ENCODE assay signal across 27 cellular contexts in the genomic region with DNA sequence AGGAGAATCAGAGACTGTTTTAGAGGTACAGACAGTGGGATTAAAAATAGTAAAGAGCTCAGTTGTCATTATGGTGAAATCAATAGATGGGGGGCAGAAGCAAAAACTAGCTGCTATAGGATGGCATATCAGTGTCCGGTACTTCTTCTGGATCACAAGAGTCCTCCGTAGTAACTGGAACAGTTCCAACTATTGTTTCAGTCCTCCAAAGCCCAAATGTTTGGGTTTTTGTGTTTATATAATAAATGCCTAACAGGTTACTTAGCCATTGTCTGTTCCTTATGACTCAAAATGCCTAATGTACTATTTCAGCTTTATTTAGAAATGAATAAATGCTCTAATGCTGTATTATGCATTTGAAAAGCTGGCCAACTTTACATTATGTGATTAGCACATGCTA.
"Had no signal": no experiment of that assay in that cellular context is flagged by ENCODE, and none has a peak within 500 bp of the region (broad histone marks: within the 10 kb centered on the region; RNA-seq: fewer than 3 reads in every experiment).

No MANE protein-coding gene starts in this region.

- H3K4me1 ChIP-seq: esophagus squamous epithelium, gastrocnemius medialis, pancreas, prostate gland, stomach, tibial nerve had no signal

- H3K4me3 ChIP-seq: esophagus squamous epithelium, gastrocnemius medialis, hepatocyte, pancreas, prostate gland, smooth muscle cell, stomach, tibial nerve had no signal

- ATAC-seq: activated CD4-positive, CD25-positive, alpha-beta regulatory T cell treated with anti-CD3 and anti-CD28 coated beads, Interleukin-2, amount 50 U/mL, for 24 hours; activated naive CD8-positive, alpha-beta T cell treated with anti-CD3 and anti-CD28 coated beads, Interleukin-2, amount 50 U/mL, for 24 hours; activated T-helper 17 cell treated with anti-CD3 and anti-CD28 coated beads, Interleukin-2, amount 50 U/mL, for 72 hours; gastrocnemius medialis; left colon; pancreas; stimulated activated naive B cell treated with anti-CD40 and anti-IgM and Interleukin-4, amounts not matched to agents 10 μg/mL and 1 μg/mL and 100 μg/mL, for 72 hours had no signal

- H3K27ac ChIP-seq: epithelial cell of prostate, esophagus squamous epithelium, gastrocnemius medialis, hepatocyte, pancreas, prostate gland, stomach, tibial nerve, WERI-Rb-1 had no signal

- H3K9me3 ChIP-seq: esophagus squamous epithelium, gastrocnemius medialis, pancreas, prostate gland, stomach had no signal

- DNase-seq: activated CD4-positive, alpha-beta T cell treated with anti-CD3 and anti-CD28 coated beads for 48 hours; activated CD4-positive, alpha-beta T cell treated with anti-CD3 and anti-CD28 coated beads, Interleukin-2, amount 50 U/mL, for 48 hours; activated CD8-positive, alpha-beta memory T cell treated with anti-CD3 and anti-CD28 coated beads for 24 hours; activated naive CD8-positive, alpha-beta T cell treated with anti-CD3 and anti-CD28 coated beads, Interleukin-2, amount 50 U/mL, for 24 hours; activated T-cell treated with anti-CD3 and anti-CD28 coated beads, Interleukin-2, amount 50 U/mL, for 1 hour; amygdala; dermis blood vessel endothelial cell; effector CD4-positive, alpha-beta T cell; esophagus squamous epithelium; gastrocnemius medialis; glutamatergic neuron; left colon; naive B cell; nucleus accumbens; pancreas; stimulated activated CD4-positive, alpha-beta T cell treated with anti-CD3 and anti-CD28 coated beads, Interleukin-1b, Interleukin-23, amount 100 ng/mL, for 48 hours; stimulated activated CD4-positive, alpha-beta T cell treated with anti-CD3 and anti-CD28 coated beads, Interleukin-4, amount 100 ng/mL, for 4 hours; stimulated activated naive B cell treated with anti-CD40 and anti-IgM and Interleukin-4, amounts not matched to agents 10 μg/mL and 1 μg/mL and 100 μg/mL, for 72 hours; stomach; WERI-Rb-1 had no signal

- H3K27me3 ChIP-seq: esophagus squamous epithelium, gastrocnemius medialis, hepatocyte, pancreas, stomach, tibial nerve had no signal

- H3K36me3 ChIP-seq: esophagus squamous epithelium, gastrocnemius medialis, pancreas, prostate gland, stomach, tibial nerve, WERI-Rb-1 had no signal
